9 cellular contexts compared by ENCODE assay signal in genomic region chrX:22060451-22060940, GRCh38. TPM values are rescaled to one million over a fixed set of nuclear protein-coding genes. Genes with fewer than 3 reads are reported as not detected.
DNase-seq lines count a peak whose midpoint lies in the region; ATAC-seq lines count a peak whose summit lies in the region.
"Had no signal": no experiment of that assay in that cellular context is flagged by ENCODE, and none has a peak within 500 bp of the region (broad histone marks: within the 10 kb centered on the region; RNA-seq: fewer than 3 reads in every experiment).

No MANE protein-coding gene starts in this region.

- DNase-seq in activated T-cell treated with anti-CD3 and anti-CD28 coated beads for 4 hours = peak; percentile 1
- DNase-seq in activated T-cell treated with anti-CD3 and anti-CD28 coated beads, Interleukin-2, amount 50 U/mL, for 1 hour = no peak
- no peak for DNase-seq in activated T-helper 2 cell treated with anti-CD3 and anti-CD28 coated beads, Interferon-gamma antibody, Interleukin-2, Interleukin-4, amounts not matched to agents 10 μg/mL and 5 μg/mL and 100 μg/mL, durations not matched to agents 14 hours and 24 hours and 36 hours (ENCODE audit: low spot score)
- no peak for DNase-seq in stimulated activated effector memory CD8-positive, alpha-beta T cell treated with anti-CD3 and anti-CD28 coated beads, Interleukin-12 subunit alpha, Interleukin-12 subunit beta, amount 100 ng/mL, for 72 hours (ENCODE audit: low spot score in 2 of 2)
- no peak for DNase-seq in NOMO-1 treated with DMSO at 0.1 percent for 48 hours (lab: John Stamatoyannopoulos, UW; ENCODE audit: unreplicated experiment)
- DNase-seq in iPS-NIHi11 (ENCODE audit: low spot score) = no peak
- DNase-seq in ureter (ENCODE audit: low spot score) = no peak
- DNase-seq: Karpas-422 had no signal

- peak; percentile 42 for ATAC-seq in HG03060 (IDR thresholded peaks at IDR 0.05; ENCODE audit: low read depth, unreplicated experiment)
- ATAC-seq in stimulated activated effector memory CD8-positive, alpha-beta T cell treated with anti-CD3 and anti-CD28 coated beads, Interleukin-12 subunit alpha, Interleukin-12 subunit beta, amount 100 ng/mL, for 72 hours = peak; percentile 90

- H3K36me3 Mint-ChIP-seq in activated T-helper 2 cell treated with anti-CD3 and anti-CD28 coated beads, Interferon-gamma antibody, Interleukin-2, Interleukin-4, amounts not matched to agents 10 μg/mL and 5 μg/mL and 100 μg/mL, durations not matched to agents 14 hours and 24 hours and 36 hours (ENCODE audit: low read depth) = no peaks in the 10 kb centered on the region
- H3K36me3 Mint-ChIP-seq in stimulated activated effector memory CD8-positive, alpha-beta T cell treated with anti-CD3 and anti-CD28 coated beads, Interleukin-12 subunit alpha, Interleukin-12 subunit beta, amount 100 ng/mL, for 72 hours = peaks cover 5% of the 10 kb centered on the region

- H3K9me3 Mint-ChIP-seq in activated T-helper 2 cell treated with anti-CD3 and anti-CD28 coated beads, Interferon-gamma antibody, Interleukin-2, Interleukin-4, amounts not matched to agents 10 μg/mL and 5 μg/mL and 100 μg/mL, durations not matched to agents 14 hours and 24 hours and 36 hours = no peaks in the 10 kb centered on the region
- H3K9me3 Mint-ChIP-seq in stimulated activated effector memory CD8-positive, alpha-beta T cell treated with anti-CD3 and anti-CD28 coated beads, Interleukin-12 subunit alpha, Interleukin-12 subunit beta, amount 100 ng/mL, for 72 hours = no peaks in the 10 kb centered on the region

- no peak overlapping the region for H3K4me3 Mint-ChIP-seq in activated T-helper 2 cell treated with anti-CD3 and anti-CD28 coated beads, Interferon-gamma antibody, Interleukin-2, Interleukin-4, amounts not matched to agents 10 μg/mL and 5 μg/mL and 100 μg/mL, durations not matched to agents 14 hours and 24 hours and 36 hours (ENCODE audit: low read depth)
- peak overlapping the region; percentile 25 for H3K4me3 Mint-ChIP-seq in stimulated activated effector memory CD8-positive, alpha-beta T cell treated with anti-CD3 and anti-CD28 coated beads, Interleukin-12 subunit alpha, Interleukin-12 subunit beta, amount 100 ng/mL, for 72 hours

- intact Hi-C loops in activated T-helper 2 cell treated with anti-CD3 and anti-CD28 coated beads, Interferon-gamma antibody, Interleukin-2, Interleukin-4, amounts not matched to agents 10 μg/mL and 5 μg/mL and 100 μg/mL, durations not matched to agents 14 hours and 24 hours and 36 hours (cut with micrococcal nuclease) = loop anchor here (1.0 to 5.0 kb wide), 3 partner anchors 23 to 71 kb away; no protein-coding TSS in a partner anchor

- H3K4me1 Mint-ChIP-seq in activated T-helper 2 cell treated with anti-CD3 and anti-CD28 coated beads, Interferon-gamma antibody, Interleukin-2, Interleukin-4, amounts not matched to agents 10 μg/mL and 5 μg/mL and 100 μg/mL, durations not matched to agents 14 hours and 24 hours and 36 hours (ENCODE audit: low read depth) = peaks cover 45% of the 10 kb centered on the region
- H3K4me1 Mint-ChIP-seq in stimulated activated effector memory CD8-positive, alpha-beta T cell treated with anti-CD3 and anti-CD28 coated beads, Interleukin-12 subunit alpha, Interleukin-12 subunit beta, amount 100 ng/mL, for 72 hours = peaks cover 39% of the 10 kb centered on the region

- peak overlapping the region; percentile 86 for H3K27ac Mint-ChIP-seq in activated T-helper 2 cell treated with anti-CD3 and anti-CD28 coated beads, Interferon-gamma antibody, Interleukin-2, Interleukin-4, amounts not matched to agents 10 μg/mL and 5 μg/mL and 100 μg/mL, durations not matched to agents 14 hours and 24 hours and 36 hours
- peak overlapping the region; percentile 76 for H3K27ac Mint-ChIP-seq in stimulated activated effector memory CD8-positive, alpha-beta T cell treated with anti-CD3 and anti-CD28 coated beads, Interleukin-12 subunit alpha, Interleukin-12 subunit beta, amount 100 ng/mL, for 72 hours

- H3K27me3 Mint-ChIP-seq in activated T-helper 2 cell treated with anti-CD3 and anti-CD28 coated beads, Interferon-gamma antibody, Interleukin-2, Interleukin-4, amounts not matched to agents 10 μg/mL and 5 μg/mL and 100 μg/mL, durations not matched to agents 14 hours and 24 hours and 36 hours (ENCODE audit: low read depth) = no peaks in the 10 kb centered on the region

RNA-seq across cellular contexts. Expression of gene PHEX, which starts 28.4 kb away (rescaled TPM):
- 7.6 and 7.8 TPM in 2 replicates for total RNA-seq in activated T-helper 2 cell treated with anti-CD3 and anti-CD28 coated beads, Interferon-gamma antibody, Interleukin-2, Interleukin-4, amounts not matched to agents 10 μg/mL and 5 μg/mL and 100 μg/mL, durations not matched to agents 14 hours and 24 hours and 36 hours
- 0.26 TPM for total RNA-seq in ureter
